In genomic region chr6:114361036-114361435, GRCh38 we compare ENCODE assay signal across 9 cellular contexts. TPM values are rescaled to one million over a fixed set of nuclear protein-coding genes. Genes with fewer than 3 reads are reported as not detected.
"Had no signal": no experiment of that assay in that cellular context is flagged by ENCODE, and none has a peak within 500 bp of the region (broad histone marks: within the 10 kb centered on the region; RNA-seq: fewer than 3 reads in every experiment).

No MANE protein-coding gene starts in this region.

- H3K4me3 Mint-ChIP-seq: IgD-negative memory B cell had no signal

- H3K27ac ChIP-seq: GM23248, HL-60, KMS-11 had no signal

- H3K36me3 Mint-ChIP-seq: IgD-negative memory B cell had no signal

- H3K27me3 Mint-ChIP-seq: IgD-negative memory B cell had no signal

- DNase-seq: GM23248, H7, HCEC 1CT, KBM-7 had no signal

- H3K9ac ChIP-seq: GM23248, KMS-11 had no signal

- H2AFZ ChIP-seq: GM23248 had no signal

- H3K4me3 ChIP-seq: GM23248 had no signal

- H3K4me2 ChIP-seq: KMS-11 had no signal

- H3K27ac Mint-ChIP-seq: IgD-negative memory B cell had no signal

- FAIRE-seq: HepG2 had no signal

- ATAC-seq: HepG2 had no signal

- H3K4me1 Mint-ChIP-seq: IgD-negative memory B cell had no signal

RNA-seq across cellular contexts. Expression of gene HS3ST5, which starts 18.2 kb away (rescaled TPM):
- total RNA-seq: GM23248, H4 had no signal
- polyA plus RNA-seq: GM23248, IgD-negative memory B cell had no signal
